ENCODE assay signal across 8 cellular contexts in the genomic region with DNA sequence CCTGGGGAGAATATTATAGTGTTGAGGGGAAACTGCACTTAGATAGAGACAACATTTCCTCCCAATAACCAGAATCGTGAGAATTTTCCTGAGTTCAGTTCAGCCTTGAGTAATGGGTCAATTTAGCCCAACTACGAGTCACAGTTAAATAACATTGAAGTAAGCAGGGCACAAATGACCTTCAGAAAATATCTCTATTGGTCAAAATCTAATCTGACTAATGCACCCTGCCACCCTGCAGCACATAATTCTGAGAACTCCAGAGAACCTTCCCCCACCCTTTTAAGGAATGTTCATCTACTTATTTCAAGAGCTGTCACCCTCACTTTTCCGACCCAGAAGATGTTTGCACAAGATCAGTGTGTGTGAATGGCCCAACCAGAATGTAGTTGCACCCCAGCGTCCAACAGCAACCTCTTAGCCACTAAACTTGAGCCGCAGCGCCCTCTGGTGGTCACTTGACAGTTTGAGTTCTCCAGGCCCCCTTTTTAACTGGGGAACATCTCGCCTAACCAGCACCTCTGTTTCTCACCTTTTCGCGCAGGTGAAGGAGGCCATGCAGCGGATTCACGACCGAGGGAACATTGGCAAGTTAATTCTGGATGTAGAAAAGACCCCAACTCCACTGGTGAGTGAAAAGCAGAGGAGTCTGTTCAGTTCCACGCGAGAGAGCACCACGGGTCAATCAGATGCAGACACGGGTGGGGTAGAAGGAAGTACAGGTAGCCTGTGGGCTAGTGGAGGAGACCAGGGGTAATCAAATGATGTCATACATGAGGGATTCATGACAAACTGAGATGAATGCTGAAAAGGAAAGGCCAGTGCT. TPM values are rescaled to one million over a fixed set of nuclear protein-coding genes. Genes with fewer than 3 reads are reported as not detected.
A peak's percentile ranks its signal among the peaks of the same experiment; 100 is the strongest.
DNase-seq lines count a peak whose midpoint lies in the region; ATAC-seq and TF ChIP-seq lines count a peak whose summit lies in the region.

No MANE protein-coding gene starts in this region.

- no peaks in the 10 kb centered on the region for H3K27me3 ChIP-seq in MM.1S (replicated peaks; ENCODE audit: insufficient read depth, low read length)
- no peaks in the 10 kb centered on the region for H3K27me3 ChIP-seq in ascending aorta

- peak; percentile 72 for ATAC-seq in GM21737 (IDR thresholded peaks at IDR 0.05; ENCODE audit: unreplicated experiment)

- no peak overlapping the region for H3K27ac ChIP-seq in MM.1S (ENCODE audit: low read length)
- peak overlapping the region; percentile 50 to 59 for H3K27ac ChIP-seq in ascending aorta

- H3K79me2 ChIP-seq in MM.1S (ENCODE audit: low read length) = no peaks in the 10 kb centered on the region

- H4K20me1 ChIP-seq in MM.1S (ENCODE audit: insufficient read depth, low read length) = no peaks in the 10 kb centered on the region

- H3K9ac ChIP-seq in MM.1S (ENCODE audit: low read length) = no peak overlapping the region

- intact Hi-C loops in ascending aorta (cut with DNase I) = loop anchor here (1.0 to 2.0 kb wide), 4 partner anchors 32 to 296 kb away; a partner anchor contains a TSS

- peak; percentile 56 for TF ChIP-seq CTCF in MM.1S (IDR thresholded peaks at IDR 0.05; ENCODE audit: low read length)
- peak; percentile 68 to 89 (median 84) for TF ChIP-seq CTCF in ascending aorta (IDR thresholded peaks at IDR 0.05)

- H2AFZ ChIP-seq in MM.1S (ENCODE audit: low read length) = no peak overlapping the region

- no peaks in the 10 kb centered on the region for H3K9me2 ChIP-seq in MM.1S (replicated peaks; ENCODE audit: insufficient read depth, low read length)

- H3K36me3 ChIP-seq in MM.1S (replicated peaks; ENCODE audit: insufficient read depth, low read length) (no peaks in the 10 kb centered on the region), ascending aorta (peaks cover 0 to 3% of the 10 kb centered on the region in 2 donors)

- no peak overlapping the region for H3K4me2 ChIP-seq in MM.1S (ENCODE audit: low read depth, low read length)

- H3K4me3 ChIP-seq in MM.1S (ENCODE audit: low read length) (no peak overlapping the region), ascending aorta (no peak overlapping the region), skeletal muscle cell (ENCODE audit: low read depth, low read length) (no peak overlapping the region)

- H3F3A ChIP-seq in MM.1S (ENCODE audit: insufficient read depth, low read length) = no peaks in the 10 kb centered on the region

- H3K4me1 ChIP-seq in MM.1S (ENCODE audit: low read length) = no peaks in the 10 kb centered on the region
- peaks cover 0 to 5% of the 10 kb centered on the region in 2 donors for H3K4me1 ChIP-seq in ascending aorta

- DNase-seq in DMS153 (lab: John Stamatoyannopoulos, UW) = peak; percentile 50
- peak; percentile 55 for DNase-seq in MM.1S
- peak; percentile 44 to 67 (median 54) for DNase-seq in T-helper 1 cell
- DNase-seq in ascending aorta (ENCODE audit: low spot score in 2 of 2) = peak in 1 of 2 donors; percentile 91
- peak; percentile 40 to 69 for DNase-seq in hippocampal formation (lab: John Stamatoyannopoulos, UW)
- peak; percentile 24 for DNase-seq in skeletal muscle cell (ENCODE audit: low read depth)
- no peak for DNase-seq in dedifferentiated amniotic fluid mesenchymal stem cell (ENCODE audit: extremely low spot score)

- H3K9me3 ChIP-seq in MM.1S (replicated peaks; ENCODE audit: insufficient read depth, low read length) (no peaks in the 10 kb centered on the region), ascending aorta (no peaks in the 10 kb centered on the region)

RNA-seq across cellular contexts. Expression of a gene that starts 50.8 kb away (rescaled TPM):
- total RNA-seq in ascending aorta = not detected
